In genomic region chr15:34397637-34398259, GRCh38 we compare ENCODE assay signal across 11 cellular contexts. TPM values are rescaled to one million over a fixed set of nuclear protein-coding genes. Genes with fewer than 3 reads are reported as not detected.
DNase-seq lines count a peak whose midpoint lies in the region; ATAC-seq, FAIRE-seq and TF ChIP-seq lines count a peak whose summit lies in the region.
"Not testable (repeated sequence)": the region's sequence is repeated elsewhere in the genome, so short reads cannot be mapped to it uniquely, and the experiment has no call there.
"Had no signal": no experiment of that assay in that cellular context is flagged by ENCODE, and none has a peak within 500 bp of the region (broad histone marks: within the 10 kb centered on the region; RNA-seq: fewer than 3 reads in every experiment).

No MANE protein-coding gene starts in this region.

- not testable (repeated sequence) for H3K27ac ChIP-seq in keratinocyte (ENCODE audit: control insufficient read depth, insufficient read depth, low read length)

- H3K79me2 ChIP-seq in keratinocyte (ENCODE audit: control insufficient read depth, insufficient read depth, low read length): not testable (repeated sequence)

- H3K27me3 Mint-ChIP-seq in T-helper 2 cell treated with Interferon-gamma antibody and Interleukin-4, amounts not matched to agents 5 μg/mL and 100 μg/mL, for 36 hours (ENCODE audit: low read depth); activated CD8-positive, alpha-beta T cell treated with anti-CD3 and anti-CD28 coated beads for 36 hours; stimulated activated memory B cell treated with anti-CD40 and anti-IgM and Interleukin-4, amounts not matched to agents 10 μg/mL and 1 μg/mL and 100 μg/mL, for 72 hours: not testable (repeated sequence)

- not testable (repeated sequence) for H3K27ac Mint-ChIP-seq in T-helper 2 cell treated with Interferon-gamma antibody and Interleukin-4, amounts not matched to agents 5 μg/mL and 100 μg/mL, for 36 hours; activated CD8-positive, alpha-beta T cell treated with anti-CD3 and anti-CD28 coated beads for 36 hours; activated naive CD4-positive, alpha-beta T cell treated with anti-CD3 and anti-CD28 coated beads, Interleukin-2, amount 50 U/mL, for 72 hours; stimulated activated memory B cell treated with anti-CD40 and anti-IgM and Interleukin-4, amounts not matched to agents 10 μg/mL and 1 μg/mL and 100 μg/mL, for 72 hours

- not testable (repeated sequence) for H3K9me1 ChIP-seq in keratinocyte (ENCODE audit: control insufficient read depth, extremely low read depth, insufficient read depth, low read length)

- not testable (repeated sequence) for H3K4me3 ChIP-seq in keratinocyte (ENCODE audit: control insufficient read depth in 2 of 3, extremely low read depth in 1 of 3, insufficient read depth in 2 of 3, low read depth in 1 of 3, low read length in 3 of 3)

- intact Hi-C loops in activated CD8-positive, alpha-beta T cell treated with anti-CD3 and anti-CD28 coated beads for 36 hours (cut with micrococcal nuclease): not testable (repeated sequence)

- not testable (repeated sequence) for H3K4me1 Mint-ChIP-seq in T-helper 2 cell treated with Interferon-gamma antibody and Interleukin-4, amounts not matched to agents 5 μg/mL and 100 μg/mL, for 36 hours (ENCODE audit: low read depth); activated CD8-positive, alpha-beta T cell treated with anti-CD3 and anti-CD28 coated beads for 36 hours (ENCODE audit: low read depth); stimulated activated memory B cell treated with anti-CD40 and anti-IgM and Interleukin-4, amounts not matched to agents 10 μg/mL and 1 μg/mL and 100 μg/mL, for 72 hours

- peak; percentile 86 for FAIRE-seq in keratinocyte (lab: Jason Lieb, UNC)

- TF ChIP-seq CTCF in activated CD8-positive, alpha-beta T cell treated with anti-CD3 and anti-CD28 coated beads for 36 hours (IDR thresholded peaks at IDR 0.05); keratinocyte (optimal IDR thresholded peaks at IDR 0.05 in 1 of 3, IDR thresholded peaks at IDR 0.05 in 1 of 3, conservative IDR thresholded peaks at IDR 0.05 in 1 of 3; ENCODE audit: extremely low read depth in 1 of 3, insufficient read depth in 2 of 3, low read length in 3 of 3): not testable (repeated sequence)

- H4K20me1 ChIP-seq in keratinocyte (ENCODE audit: control insufficient read depth, extremely low read depth, insufficient read depth, low read length): not testable (repeated sequence)

- not testable (repeated sequence) for H3K9me3 ChIP-seq in keratinocyte (ENCODE audit: control insufficient read depth, low read depth, low read length)

- peak; percentile 27 for DNase-seq in T-helper 2 cell treated with Interferon-gamma antibody and Interleukin-4, amounts not matched to agents 5 μg/mL and 100 μg/mL, for 36 hours (ENCODE audit: low spot score)
- peak; percentile 11 for DNase-seq in activated CD8-positive, alpha-beta T cell treated with anti-CD3 and anti-CD28 coated beads for 36 hours
- not testable (repeated sequence) for DNase-seq in activated naive CD4-positive, alpha-beta T cell treated with anti-CD3 and anti-CD28 coated beads, Interleukin-2, amount 50 U/mL, for 72 hours (ENCODE audit: low spot score in 2 of 2); keratinocyte (ENCODE audit: low read depth, low spot score)

- H3K4me1 ChIP-seq in keratinocyte (ENCODE audit: control insufficient read depth, extremely low read depth, insufficient read depth, low read length): not testable (repeated sequence)

- not testable (repeated sequence) for H3K4me2 ChIP-seq in keratinocyte (ENCODE audit: control insufficient read depth, extremely low read depth, insufficient read depth, low read depth, low read length)

- H3K36me3 Mint-ChIP-seq in T-helper 2 cell treated with Interferon-gamma antibody and Interleukin-4, amounts not matched to agents 5 μg/mL and 100 μg/mL, for 36 hours (ENCODE audit: low read depth); activated CD8-positive, alpha-beta T cell treated with anti-CD3 and anti-CD28 coated beads for 36 hours (ENCODE audit: low read depth); activated naive CD4-positive, alpha-beta T cell treated with anti-CD3 and anti-CD28 coated beads, Interleukin-2, amount 50 U/mL, for 72 hours; stimulated activated memory B cell treated with anti-CD40 and anti-IgM and Interleukin-4, amounts not matched to agents 10 μg/mL and 1 μg/mL and 100 μg/mL, for 72 hours: not testable (repeated sequence)

- H3K36me3 ChIP-seq in keratinocyte (ENCODE audit: control insufficient read depth in 2 of 2, extremely low read depth in 1 of 2, insufficient read depth in 2 of 2, low read length in 2 of 2): not testable (repeated sequence)

- peak; percentile 54 for ATAC-seq in GM19023 (IDR thresholded peaks at IDR 0.05; ENCODE audit: unreplicated experiment)
- ATAC-seq in HG03139 (IDR thresholded peaks at IDR 0.05; ENCODE audit: unreplicated experiment): peak; percentile 63
- ATAC-seq in activated CD8-positive, alpha-beta T cell treated with anti-CD3 and anti-CD28 coated beads for 36 hours: peak; percentile 91
- peak; percentile 91 to 98 for ATAC-seq in activated naive CD4-positive, alpha-beta T cell treated with anti-CD3 and anti-CD28 coated beads, Interleukin-2, amount 50 U/mL, for 72 hours
- ATAC-seq in stimulated activated memory B cell treated with anti-CD40 and anti-IgM and Interleukin-4, amounts not matched to agents 10 μg/mL and 1 μg/mL and 100 μg/mL, for 72 hours: peak; percentile 83

- dilution Hi-C loops in keratinocyte (cut with MboI; ENCODE audit: extremely low pct_ligation_motif_present, low sequenced_read_pairs): not testable (repeated sequence)

- not testable (repeated sequence) for H3K27me3 ChIP-seq in keratinocyte (ENCODE audit: control insufficient read depth, extremely low read depth, insufficient read depth, low read length)

- POLR2A ChIA-PET in activated CD8-positive, alpha-beta T cell treated with anti-CD3 and anti-CD28 coated beads for 36 hours (lab: Charles Lee): not testable (repeated sequence)

- not testable (repeated sequence) for H3K9me3 Mint-ChIP-seq in T-helper 2 cell treated with Interferon-gamma antibody and Interleukin-4, amounts not matched to agents 5 μg/mL and 100 μg/mL, for 36 hours; activated CD8-positive, alpha-beta T cell treated with anti-CD3 and anti-CD28 coated beads for 36 hours; activated naive CD4-positive, alpha-beta T cell treated with anti-CD3 and anti-CD28 coated beads, Interleukin-2, amount 50 U/mL, for 72 hours; stimulated activated memory B cell treated with anti-CD40 and anti-IgM and Interleukin-4, amounts not matched to agents 10 μg/mL and 1 μg/mL and 100 μg/mL, for 72 hours

- CTCF ChIA-PET in activated CD8-positive, alpha-beta T cell treated with anti-CD3 and anti-CD28 coated beads for 36 hours (lab: Charles Lee): not testable (repeated sequence)

- not testable (repeated sequence) for H2AFZ ChIP-seq in keratinocyte (ENCODE audit: control insufficient read depth, low read length)

- not testable (repeated sequence) for H3K4me3 Mint-ChIP-seq in T-helper 2 cell treated with Interferon-gamma antibody and Interleukin-4, amounts not matched to agents 5 μg/mL and 100 μg/mL, for 36 hours; activated CD8-positive, alpha-beta T cell treated with anti-CD3 and anti-CD28 coated beads for 36 hours; stimulated activated memory B cell treated with anti-CD40 and anti-IgM and Interleukin-4, amounts not matched to agents 10 μg/mL and 1 μg/mL and 100 μg/mL, for 72 hours

- not testable (repeated sequence) for H3K9ac ChIP-seq in keratinocyte (ENCODE audit: control insufficient read depth, extremely low read depth, insufficient read depth, low read length)

RNA-seq across cellular contexts. Expression of gene LPCAT4, which starts 30.8 kb away (rescaled TPM):
- total RNA-seq in activated CD8-positive, alpha-beta T cell treated with anti-CD3 and anti-CD28 coated beads for 36 hours: 10 to 100 TPM; 55.6 to 56.9 TPM
- total RNA-seq in activated naive CD4-positive, alpha-beta T cell treated with anti-CD3 and anti-CD28 coated beads, Interleukin-2, amount 50 U/mL, for 72 hours: 10 to 100 TPM; 69.0 to 88.4 TPM
- polyA plus RNA-seq in keratinocyte: 43.3 to 61.3 TPM (median 53.6 TPM) in 3 replicates
- 14.8 TPM for polyA plus RNA-seq in keratinocyte (2011; ENCODE audit: low read depth)
- polyA plus RNA-seq in keratinocyte (2011; cell fraction: cytosol; rRNA removed): 28.7 and 40.6 TPM in 2 replicates
- polyA plus RNA-seq in keratinocyte (2011; cell fraction: nucleus; rRNA removed): 166 and 200 TPM in 2 replicates
- 29.2 and 35.2 TPM in 2 replicates for polyA plus RNA-seq in keratinocyte (2012; ENCODE audit: low replicate concordance)
- polyA minus RNA-seq in keratinocyte: 45.4 to 55.4 TPM (median 45.6 TPM) in 3 replicates
- polyA minus RNA-seq in keratinocyte (2011; cell fraction: cytosol; rRNA and poly(A)+ RNA removed): 34.0 TPM
- polyA minus RNA-seq in keratinocyte (2011; cell fraction: nucleus; rRNA and poly(A)+ RNA removed): 22.7 and 41.8 TPM in 2 replicates

RNA-seq across cellular contexts. Expression of gene GOLGA8A, which starts 39.9 kb away (rescaled TPM):
- total RNA-seq in activated CD8-positive, alpha-beta T cell treated with anti-CD3 and anti-CD28 coated beads for 36 hours: 100 to 1,000 TPM; 140 to 141 TPM
- total RNA-seq in activated naive CD4-positive, alpha-beta T cell treated with anti-CD3 and anti-CD28 coated beads, Interleukin-2, amount 50 U/mL, for 72 hours: 100 to 1,000 TPM; 131 to 158 TPM
- 27.2 to 54.9 TPM (median 42.0 TPM) in 3 replicates for polyA plus RNA-seq in keratinocyte
- polyA plus RNA-seq in keratinocyte (2011; ENCODE audit: low read depth): 86.5 TPM
- polyA plus RNA-seq in keratinocyte (2011; cell fraction: cytosol; rRNA removed): 1.3 and 2.8 TPM in 2 replicates
- polyA plus RNA-seq in keratinocyte (2011; cell fraction: nucleus; rRNA removed): 350 and 354 TPM in 2 replicates
- polyA plus RNA-seq in keratinocyte (2012; ENCODE audit: low replicate concordance): 14.6 and 31.7 TPM in 2 replicates
- polyA minus RNA-seq in keratinocyte: 4.1 to 19.3 TPM (median 7.1 TPM) in 3 replicates
- 5.2 TPM for polyA minus RNA-seq in keratinocyte (2011; cell fraction: cytosol; rRNA and poly(A)+ RNA removed)
- polyA minus RNA-seq in keratinocyte (2011; cell fraction: nucleus; rRNA and poly(A)+ RNA removed): 14.5 and 37.4 TPM in 2 replicates

RNA-seq across cellular contexts. Expression of gene NUTM1, which starts 54.6 kb away (rescaled TPM):
- not detected for total RNA-seq in activated CD8-positive, alpha-beta T cell treated with anti-CD3 and anti-CD28 coated beads for 36 hours
- not detected for total RNA-seq in activated naive CD4-positive, alpha-beta T cell treated with anti-CD3 and anti-CD28 coated beads, Interleukin-2, amount 50 U/mL, for 72 hours
- polyA plus RNA-seq in keratinocyte: not detected in 3 replicates
- not detected for polyA plus RNA-seq in keratinocyte (2011; ENCODE audit: low read depth)
- polyA plus RNA-seq in keratinocyte (2011; cell fraction: cytosol; rRNA removed): not detected in 2 replicates
- not detected in 2 replicates for polyA plus RNA-seq in keratinocyte (2011; cell fraction: nucleus; rRNA removed)
- polyA plus RNA-seq in keratinocyte (2012; ENCODE audit: low replicate concordance): not detected in 2 replicates
- polyA minus RNA-seq in keratinocyte: not detected in 3 replicates
- not detected for polyA minus RNA-seq in keratinocyte (2011; cell fraction: cytosol; rRNA and poly(A)+ RNA removed)
- polyA minus RNA-seq in keratinocyte (2011; cell fraction: nucleus; rRNA and poly(A)+ RNA removed): not detected in 2 replicates
- total RNA-seq: CD8-positive, alpha-beta T cell; G401; H4; MCF 10A had no signal

RNA-seq across cellular contexts. Expression of gene NOP10, which starts 54.8 kb away (rescaled TPM):
- 100 to 1,000 TPM; 225 to 226 TPM for total RNA-seq in activated CD8-positive, alpha-beta T cell treated with anti-CD3 and anti-CD28 coated beads for 36 hours
- total RNA-seq in activated naive CD4-positive, alpha-beta T cell treated with anti-CD3 and anti-CD28 coated beads, Interleukin-2, amount 50 U/mL, for 72 hours: 100 to 1,000 TPM; 182 to 202 TPM
- 492 to 969 TPM (median 663 TPM) in 3 replicates for polyA plus RNA-seq in keratinocyte
- polyA plus RNA-seq in keratinocyte (2011; ENCODE audit: low read depth): 49.5 TPM
- 779 and 1,057 TPM in 2 replicates for polyA plus RNA-seq in keratinocyte (2011; cell fraction: cytosol; rRNA removed)
- polyA plus RNA-seq in keratinocyte (2011; cell fraction: nucleus; rRNA removed): 352 and 411 TPM in 2 replicates
- 450 and 453 TPM in 2 replicates for polyA plus RNA-seq in keratinocyte (2012; ENCODE audit: low replicate concordance)
- 239 to 355 TPM (median 293 TPM) in 3 replicates for polyA minus RNA-seq in keratinocyte
- 184 TPM for polyA minus RNA-seq in keratinocyte (2011; cell fraction: cytosol; rRNA and poly(A)+ RNA removed)
- polyA minus RNA-seq in keratinocyte (2011; cell fraction: nucleus; rRNA and poly(A)+ RNA removed): 45.8 and 53.9 TPM in 2 replicates
